In the genomic region with DNA sequence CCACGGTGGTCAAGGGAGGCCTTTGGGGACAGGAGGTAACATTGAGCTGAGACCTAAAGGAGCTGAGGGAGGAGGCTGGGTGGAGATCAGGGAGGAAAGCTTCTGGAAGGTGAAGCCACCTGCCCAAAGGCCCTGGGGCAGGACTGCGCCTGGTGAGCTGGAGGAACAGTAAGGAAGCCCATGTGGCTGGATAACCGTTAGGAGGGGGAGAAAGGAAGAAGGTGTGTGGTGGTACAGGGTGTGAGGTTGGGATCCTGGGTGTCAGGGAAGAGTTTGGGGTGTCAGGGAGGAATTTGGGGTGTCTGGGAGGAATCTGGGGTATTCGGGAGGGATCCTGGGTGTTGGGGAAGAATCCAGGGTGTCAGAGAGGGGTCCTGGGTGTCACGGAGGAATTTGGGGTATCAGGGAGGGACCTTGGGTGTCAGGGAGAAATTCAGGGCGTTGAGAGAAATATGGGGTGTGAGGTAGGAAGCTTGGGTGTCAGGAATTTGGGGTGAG, we compare ENCODE assay signal across 8 cellular contexts. TPM values are rescaled to one million over a fixed set of nuclear protein-coding genes. Genes with fewer than 3 reads are reported as not detected.
DNase-seq lines count a peak whose midpoint lies in the region; ATAC-seq, FAIRE-seq and TF ChIP-seq lines count a peak whose summit lies in the region.

No MANE protein-coding gene starts in this region.

- BruUV-seq in K562 (replicated peaks; lab: Mats Ljungman, UMichigan), result TSS peak; percentile 78

- H3K4me2 ChIP-seq in K562 (ENCODE audit: insufficient read depth, low read length), result peak overlapping the region; percentile 92

- peaks cover 9% of the 10 kb centered on the region for H3K36me3 Mint-ChIP-seq in activated CD8-positive, alpha-beta memory T cell treated with anti-CD3 and anti-CD28 coated beads, Interleukin-2, amount 10 ng/mL, durations not matched to agents 7 days and 5 days
- H3K36me3 Mint-ChIP-seq in type B pancreatic cell, result no peaks in the 10 kb centered on the region

- H3K4me1 ChIP-seq in K562 (replicated peaks in 1 of 2; ENCODE audit: control insufficient read depth in 2 of 2, insufficient read depth in 2 of 2, low read length in 2 of 2), result peaks cover 7 to 15% of the 10 kb centered on the region in 2 experiments; a peak in 4 of 5 replicates

- CTCF ChIA-PET in activated CD8-positive, alpha-beta memory T cell treated with anti-CD3 and anti-CD28 coated beads, Interleukin-2, amount 10 ng/mL, durations not matched to agents 7 days and 5 days (lab: Charles Lee), result interaction anchor here (0.8 to 3.7 kb wide), 11 partner anchors 9 to 81 kb away, joined by 3 to 38 read pairs (median 3); no protein-coding TSS in a partner anchor
- CTCF ChIA-PET in K562 (lab: Yijun Ruan, JAX; ENCODE audit: low intra/inter-chr PET ratio), result interaction anchor here (0.8 kb wide), 1 partner anchor 19 kb away, joined by 5 read pairs; no protein-coding TSS in a partner anchor

- peak overlapping the region; percentile 98 for H3K4me3 ChIP-seq in K562
- peak overlapping the region; percentile 88 for H3K4me3 ChIP-seq in lower leg skin (ENCODE audit: low read depth, poor library complexity, severe bottlenecking)

- no peak for TF ChIP-seq EP300 in K562 (IDR thresholded peaks at IDR 0.05; ENCODE audit: low read length)

- POLR2A ChIA-PET in K562 (lab: Yijun Ruan, JAX), result interaction anchor here (1.2 to 1.4 kb wide), 2 partner anchors 10 to 14 kb away, joined by 3 to 4 read pairs; no protein-coding TSS in a partner anchor

- H3K4me3 Mint-ChIP-seq in activated CD8-positive, alpha-beta memory T cell treated with anti-CD3 and anti-CD28 coated beads, Interleukin-2, amount 10 ng/mL, durations not matched to agents 7 days and 5 days, result peak overlapping the region; percentile 87
- H3K4me3 Mint-ChIP-seq in type B pancreatic cell, result peak overlapping the region; percentile 90

- TF ChIP-seq POLR2A in K562 (conservative IDR thresholded peaks at IDR 0.05) (no peak), lower leg skin (IDR thresholded peaks at IDR 0.05) (no peak)

- H3K9ac ChIP-seq in K562 (ENCODE audit: insufficient read depth in 1 of 2, low read depth in 2 of 2, low read length in 2 of 2), result peak overlapping the region; percentile 88 to 95

- ATAC-seq in activated CD8-positive, alpha-beta memory T cell treated with anti-CD3 and anti-CD28 coated beads, Interleukin-2, amount 10 ng/mL, durations not matched to agents 7 days and 5 days, result no peak
- ATAC-seq in K562 (peak; percentile 45), HG02981 (IDR thresholded peaks at IDR 0.05; ENCODE audit: unreplicated experiment) (no peak), GM21447 (IDR thresholded peaks at IDR 0.05; ENCODE audit: unreplicated experiment) (no peak)

- intact Hi-C loops in K562 (cut with micrococcal nuclease) (no loop called here), lower leg skin (cut with DNase I; ENCODE audit: low total_unique reads) (no loop called here)

- peak overlapping the region; percentile 84 for H3K27ac Mint-ChIP-seq in activated CD8-positive, alpha-beta memory T cell treated with anti-CD3 and anti-CD28 coated beads, Interleukin-2, amount 10 ng/mL, durations not matched to agents 7 days and 5 days
- H3K27ac Mint-ChIP-seq in type B pancreatic cell, result peak overlapping the region; percentile 91

- WGBS in K562 (ENCODE audit: insufficient coverage, low coverage, missing lambda C conversion rate), result 11% methylated on average over 6 of the region's 6 CpGs
- 35 to 48% methylated on average over 6 of the region's 6 CpGs for WGBS in lower leg skin, 2 donors

- FAIRE-seq in K562 (lab: Jason Lieb, UNC), result peak; percentile 76

- no peaks in the 10 kb centered on the region for H3K9me3 Mint-ChIP-seq in activated CD8-positive, alpha-beta memory T cell treated with anti-CD3 and anti-CD28 coated beads, Interleukin-2, amount 10 ng/mL, durations not matched to agents 7 days and 5 days (ENCODE audit: low read depth)
- no peaks in the 10 kb centered on the region for H3K9me3 Mint-ChIP-seq in type B pancreatic cell

- peaks cover 3% of the 10 kb centered on the region; the same call in 1 of the 3 replicates for H3K36me3 ChIP-seq in K562 (ENCODE audit: control insufficient read depth, insufficient read depth, low read length)

- DNase-seq in activated CD8-positive, alpha-beta memory T cell treated with anti-CD3 and anti-CD28 coated beads, Interleukin-2, amount 10 ng/mL, durations not matched to agents 7 days and 5 days, result no peak
- DNase-seq in activated CD8-positive, alpha-beta memory T cell treated with anti-CD3 and anti-CD28 coated beads, Interleukin-2, amount 50 U/mL, for 48 hours, result no peak
- DNase-seq in K562 (ENCODE audit: extremely low read depth in 1 of 4, low spot score in 3 of 4) (peak in 3 of 4 experiments; percentile 26 to 38 (median 29)), lower leg skin (ENCODE audit: low spot score in 2 of 2) (no peak), type B pancreatic cell (ENCODE audit: extremely low spot score, unreplicated experiment) (no peak), hepatic stellate cell (ENCODE audit: low spot score) (no peak)

- peaks cover 30% of the 10 kb centered on the region for H3K4me1 Mint-ChIP-seq in activated CD8-positive, alpha-beta memory T cell treated with anti-CD3 and anti-CD28 coated beads, Interleukin-2, amount 10 ng/mL, durations not matched to agents 7 days and 5 days
- H3K4me1 Mint-ChIP-seq in type B pancreatic cell (ENCODE audit: unreplicated experiment), result peaks cover 14% of the 10 kb centered on the region

- H3K9me1 ChIP-seq in K562 (ENCODE audit: control insufficient read depth, insufficient read depth, low read length), result no peaks in the 10 kb centered on the region

- H3K27ac ChIP-seq in K562 (ENCODE audit: extremely low read depth, low read depth, low read length), result peak overlapping the region; percentile 90

- TF ChIP-seq CTCF in K562 (IDR thresholded peaks at IDR 0.05 in 2 of 3, conservative IDR thresholded peaks at IDR 0.05 in 1 of 3; ENCODE audit: insufficient read depth in 2 of 3, low read depth in 1 of 3, low read length in 3 of 3) (no peak), lower leg skin (IDR thresholded peaks at IDR 0.05) (no peak), type B pancreatic cell (conservative IDR thresholded peaks at IDR 0.05) (no peak)

- in situ Hi-C loops in K562 (cut with MboI), result no loop called here

- no peaks in the 10 kb centered on the region for H4K20me1 ChIP-seq in K562 (replicated peaks; ENCODE audit: control insufficient read depth, insufficient read depth, low read length)

- H3K9me3 ChIP-seq in K562 (replicated peaks; ENCODE audit: control insufficient read depth, insufficient read depth, low read depth, low read length), result no peaks in the 10 kb centered on the region; the same call in 1 of the 2 replicates

- H3K27me3 Mint-ChIP-seq in activated CD8-positive, alpha-beta memory T cell treated with anti-CD3 and anti-CD28 coated beads, Interleukin-2, amount 10 ng/mL, durations not matched to agents 7 days and 5 days, result no peaks in the 10 kb centered on the region
- H3K27me3 Mint-ChIP-seq in type B pancreatic cell, result no peaks in the 10 kb centered on the region

- peak overlapping the region; percentile 100 for H2AFZ ChIP-seq in K562 (ENCODE audit: low read depth, low read length)

- peaks cover 31% of the 10 kb centered on the region for H3K79me2 ChIP-seq in K562 (ENCODE audit: control insufficient read depth, insufficient read depth, low read length)

- TF ChIP-seq RAD21 in K562 (CRISPR knock-in tag; conservative IDR thresholded peaks at IDR 0.05 in 1 of 2, IDR thresholded peaks at IDR 0.05 in 1 of 2), result no peak

- no peaks in the 10 kb centered on the region for H3K27me3 ChIP-seq in K562 (ENCODE audit: control insufficient read depth in 2 of 2, insufficient read depth in 2 of 2, low read length in 2 of 2)

RNA-seq across cellular contexts. Expression of gene TICAM1, which starts 0.7 kb away (rescaled TPM):
- 10 to 100 TPM; 19.5 to 22.4 TPM for total RNA-seq in activated CD8-positive, alpha-beta memory T cell treated with anti-CD3 and anti-CD28 coated beads, Interleukin-2, amount 10 ng/mL, durations not matched to agents 7 days and 5 days
- 3.7 and 10.7 TPM in 2 replicates for total RNA-seq in K562 (2011; cell fraction: chromatin; rRNA removed; ENCODE audit: low replicate concordance)
- 4.2 and 4.7 TPM in 2 replicates for total RNA-seq in K562 (2011; cell fraction: nucleolus; rRNA removed)
- 2.7 and 3.1 TPM in 2 replicates for total RNA-seq in K562 (2011; cell fraction: nucleoplasm; rRNA removed)
- total RNA-seq in K562 (2014; rRNA removed) (1.5 and 2.7 TPM in 2 replicates), K562 (2014; rRNA removed; fragmentation: Illumina TruSeq; extraction: Trizol) (0.77 and 0.98 TPM in 2 replicates), K562 (2015; rRNA removed; fragmentation: Illumina TruSeq; extraction: Trizol) (2.1 and 2.8 TPM in 2 replicates), K562 (2021) (11.5 and 11.6 TPM in 2 replicates), lower leg skin (10 to 100 TPM in 3 of 4 donors, 1 to 10 TPM in 1; 8.0 to 34.4 (median 15.3) TPM), type B pancreatic cell (ENCODE audit: low replicate concordance) (8.3 and 20.5 TPM in 2 replicates)
- polyA plus RNA-seq in K562 (2011; rRNA removed) (0.47 and 1.2 TPM in 2 replicates), K562 (2014; fragmentation: Illumina TruSeq; extraction: Trizol) (3.1 and 7.1 TPM in 2 replicates), K562 (2014; fragmentation: Nextera tagmentation; extraction: Ambion mirVana) (under 1 TPM; 0.07 to 0.11 TPM), K562 (2014; rRNA removed) (4.7 and 5.7 TPM in 2 replicates)
- 1.2 and 1.9 TPM in 2 replicates for polyA plus RNA-seq in K562 (2011; cell fraction: cytosol; rRNA removed)
- polyA plus RNA-seq in K562 (2011; cell fraction: nucleus; rRNA removed), result 1.5 and 3.1 TPM in 2 replicates
- 6.6 and 8.4 TPM in 2 replicates for polyA plus RNA-seq in K562 (2012)
- 0.45 and 0.60 TPM in 2 replicates for polyA minus RNA-seq in K562 (2011; rRNA and poly(A)+ RNA removed)
- polyA minus RNA-seq in K562 (2011; cell fraction: cytosol; rRNA and poly(A)+ RNA removed), result 4.6 and 6.3 TPM in 2 replicates
- 1.2 and 1.5 TPM in 2 replicates for polyA minus RNA-seq in K562 (2011; cell fraction: nucleus; rRNA and poly(A)+ RNA removed)

RNA-seq across cellular contexts. Expression of gene PLIN3, which starts 36.6 kb away (rescaled TPM):
- 10 to 100 TPM; 29.0 to 32.4 TPM for total RNA-seq in activated CD8-positive, alpha-beta memory T cell treated with anti-CD3 and anti-CD28 coated beads, Interleukin-2, amount 10 ng/mL, durations not matched to agents 7 days and 5 days
- 24.0 and 76.2 TPM in 2 replicates for total RNA-seq in K562 (2011; cell fraction: chromatin; rRNA removed; ENCODE audit: low replicate concordance)
- total RNA-seq in K562 (2011; cell fraction: nucleolus; rRNA removed), result 70.4 and 72.2 TPM in 2 replicates
- 46.2 and 49.7 TPM in 2 replicates for total RNA-seq in K562 (2011; cell fraction: nucleoplasm; rRNA removed)
- total RNA-seq in K562 (2014; rRNA removed) (68.9 and 91.1 TPM in 2 replicates), K562 (2014; rRNA removed; fragmentation: Illumina TruSeq; extraction: Trizol) (21.5 and 22.0 TPM in 2 replicates), K562 (2015; rRNA removed; fragmentation: Illumina TruSeq; extraction: Trizol) (46.6 and 46.7 TPM in 2 replicates), K562 (2021) (75.1 and 75.6 TPM in 2 replicates), lower leg skin (10 to 100 TPM; 59.6 to 92.3 (median 68.5) TPM), type B pancreatic cell (ENCODE audit: low replicate concordance) (53.9 and 77.4 TPM in 2 replicates)
- polyA plus RNA-seq in K562 (2011; rRNA removed) (43.1 and 53.5 TPM in 2 replicates), K562 (2014; fragmentation: Illumina TruSeq; extraction: Trizol) (31.7 and 59.9 TPM in 2 replicates), K562 (2014; fragmentation: Nextera tagmentation; extraction: Ambion mirVana) (1 to 10 TPM; 7.5 to 9.8 TPM), K562 (2014; rRNA removed) (52.2 and 56.2 TPM in 2 replicates)
- 65.0 and 129 TPM in 2 replicates for polyA plus RNA-seq in K562 (2011; cell fraction: cytosol; rRNA removed)
- polyA plus RNA-seq in K562 (2011; cell fraction: nucleus; rRNA removed), result 17.0 and 20.6 TPM in 2 replicates
- polyA plus RNA-seq in K562 (2012), result 66.2 and 90.2 TPM in 2 replicates
- 21.0 and 30.6 TPM in 2 replicates for polyA minus RNA-seq in K562 (2011; rRNA and poly(A)+ RNA removed)
- 76.4 and 106 TPM in 2 replicates for polyA minus RNA-seq in K562 (2011; cell fraction: cytosol; rRNA and poly(A)+ RNA removed)
- 25.3 and 38.5 TPM in 2 replicates for polyA minus RNA-seq in K562 (2011; cell fraction: nucleus; rRNA and poly(A)+ RNA removed)

RNA-seq across cellular contexts. Expression of gene FEM1A, which starts 39.3 kb away (rescaled TPM):
- total RNA-seq in activated CD8-positive, alpha-beta memory T cell treated with anti-CD3 and anti-CD28 coated beads, Interleukin-2, amount 10 ng/mL, durations not matched to agents 7 days and 5 days, result 10 to 100 TPM; 11.5 to 16.8 TPM
- 7.0 and 21.1 TPM in 2 replicates for total RNA-seq in K562 (2011; cell fraction: chromatin; rRNA removed; ENCODE audit: low replicate concordance)
- total RNA-seq in K562 (2011; cell fraction: nucleolus; rRNA removed), result 19.5 and 24.3 TPM in 2 replicates
- total RNA-seq in K562 (2011; cell fraction: nucleoplasm; rRNA removed), result 12.9 and 14.3 TPM in 2 replicates
- total RNA-seq in K562 (2014; rRNA removed) (17.1 and 22.2 TPM in 2 replicates), K562 (2014; rRNA removed; fragmentation: Illumina TruSeq; extraction: Trizol) (5.9 and 6.8 TPM in 2 replicates), K562 (2015; rRNA removed; fragmentation: Illumina TruSeq; extraction: Trizol) (10.4 and 10.9 TPM in 2 replicates), K562 (2021) (18.8 and 19.0 TPM in 2 replicates), lower leg skin (10 to 100 TPM; 46.4 to 55.3 (median 49.9) TPM), type B pancreatic cell (ENCODE audit: low replicate concordance) (13.3 and 13.7 TPM in 2 replicates)
- polyA plus RNA-seq in K562 (2011; rRNA removed) (3.9 and 5.1 TPM in 2 replicates), K562 (2014; fragmentation: Illumina TruSeq; extraction: Trizol) (6.3 and 8.2 TPM in 2 replicates), K562 (2014; fragmentation: Nextera tagmentation; extraction: Ambion mirVana) (under 1 TPM; 0.08 to 0.11 TPM), K562 (2014; rRNA removed) (10.2 and 10.7 TPM in 2 replicates)
- 4.3 and 9.5 TPM in 2 replicates for polyA plus RNA-seq in K562 (2011; cell fraction: cytosol; rRNA removed)
- polyA plus RNA-seq in K562 (2011; cell fraction: nucleus; rRNA removed), result 4.8 and 7.1 TPM in 2 replicates
- polyA plus RNA-seq in K562 (2012), result 0.79 and 0.89 TPM in 2 replicates
- 7.0 and 7.7 TPM in 2 replicates for polyA minus RNA-seq in K562 (2011; rRNA and poly(A)+ RNA removed)
- 10.6 and 11.6 TPM in 2 replicates for polyA minus RNA-seq in K562 (2011; cell fraction: cytosol; rRNA and poly(A)+ RNA removed)
- polyA minus RNA-seq in K562 (2011; cell fraction: nucleus; rRNA and poly(A)+ RNA removed), result 8.9 and 11.9 TPM in 2 replicates

Comparison
In these comparisons a context has a peak if more than half of its experiments do, and no peak if none do; other contexts are left out.
1. DNase-seq: peak in K562 (3 of 4); none in activated CD8-positive, alpha-beta memory T cell treated with anti-CD3 and anti-CD28 coated beads, Interleukin-2, amount 10 ng/mL, durations not matched to agents 7 days and 5 days (single experiment), activated CD8-positive, alpha-beta memory T cell treated with anti-CD3 and anti-CD28 coated beads, Interleukin-2, amount 50 U/mL, for 48 hours (single experiment), lower leg skin (0 of 2), type B pancreatic cell (single experiment) and hepatic stellate cell (single experiment).